In genomic region chr7:26105931-26106330, GRCh38 we compare ENCODE assay signal across 8 cellular contexts.
"Had no signal": no experiment of that assay in that cellular context is flagged by ENCODE, and none has a peak within 500 bp of the region (broad histone marks: within the 10 kb centered on the region; RNA-seq: fewer than 3 reads in every experiment).

No MANE protein-coding gene starts in this region.

- H3K4me3 ChIP-seq: GM23248, HAP-1 had no signal

- DNase-seq: GM23248, H7, HFFc6, KBM-7 had no signal

- H3K36me3 ChIP-seq: HAP-1 had no signal

- H3K27ac ChIP-seq: GM23248, HL-60 had no signal

- ATAC-seq: HCT116, HepG2 had no signal

- H3K9me3 ChIP-seq: HAP-1 had no signal
